8 cellular contexts compared by ENCODE assay signal in genomic region chr5:134226441-134227192, GRCh38.
A peak's percentile ranks its signal among the peaks of the same experiment; 100 is the strongest.
DNase-seq lines count a peak whose midpoint lies in the region; ATAC-seq lines count a peak whose summit lies in the region.

No MANE protein-coding gene starts in this region.

- peak overlapping the region; percentile 98 for H3K27ac ChIP-seq in effector memory CD4-positive, alpha-beta T cell (ENCODE audit: insufficient read depth, low read length, poor library complexity, severe bottlenecking)

- peaks cover 14% of the 10 kb centered on the region for H3K4me1 ChIP-seq in effector memory CD4-positive, alpha-beta T cell (ENCODE audit: control insufficient read depth, insufficient read depth, low read length, poor library complexity, severe bottlenecking)
- H3K4me1 ChIP-seq in mucosa of stomach (ENCODE audit: control insufficient read depth, insufficient read depth, low read length), result peaks cover 28% of the 10 kb centered on the region

- ATAC-seq in HG03064 (IDR thresholded peaks at IDR 0.05; ENCODE audit: low read depth, unreplicated experiment) (peak; percentile 24), HG03095 (IDR thresholded peaks at IDR 0.05; ENCODE audit: unreplicated experiment) (no peak)

- DNase-seq in SHP77 (lab: John Stamatoyannopoulos, UW), result peak; percentile 37 to 46
- DNase-seq in SHP77 treated with DMSO at 0.1 percent for 48 hours (lab: John Stamatoyannopoulos, UW), result no peak
- DNase-seq in effector memory CD4-positive, alpha-beta T cell, result peak in 2 of 3 donors; percentile 84 to 90
- DNase-seq in 8988T, result no peak

- H3K9me3 Mint-ChIP-seq in T-helper 1 cell treated with Interleukin-12 subunit alpha and Interleukin-12 subunit beta and Interleukin-4 antibody, amounts not matched to agents 30 μg/mL and 1 μg/mL, for 36 hours, result no peaks in the 10 kb centered on the region

- no peaks in the 10 kb centered on the region for H3K36me3 ChIP-seq in effector memory CD4-positive, alpha-beta T cell (ENCODE audit: control insufficient read depth, insufficient read depth, low read length)
- no peaks in the 10 kb centered on the region for H3K36me3 ChIP-seq in mucosa of stomach (ENCODE audit: control insufficient read depth, insufficient read depth, low read length)

- peak overlapping the region; percentile 97 for H3K4me3 ChIP-seq in effector memory CD4-positive, alpha-beta T cell (ENCODE audit: insufficient read depth, low read depth, low read length, poor library complexity, severe bottlenecking)
- H3K4me3 ChIP-seq in mucosa of stomach (ENCODE audit: low read length), result peak overlapping the region; percentile 76

- peaks cover 15% of the 10 kb centered on the region for H3K36me3 Mint-ChIP-seq in T-helper 1 cell treated with Interleukin-12 subunit alpha and Interleukin-12 subunit beta and Interleukin-4 antibody, amounts not matched to agents 30 μg/mL and 1 μg/mL, for 36 hours (ENCODE audit: low read depth)

- peak overlapping the region; percentile 95 for H3K27ac Mint-ChIP-seq in T-helper 1 cell treated with Interleukin-12 subunit alpha and Interleukin-12 subunit beta and Interleukin-4 antibody, amounts not matched to agents 30 μg/mL and 1 μg/mL, for 36 hours

- no peaks in the 10 kb centered on the region for H3K9me3 ChIP-seq in effector memory CD4-positive, alpha-beta T cell (ENCODE audit: control insufficient read depth, low read length)
- H3K9me3 ChIP-seq in mucosa of stomach (ENCODE audit: control insufficient read depth, low read length), result no peaks in the 10 kb centered on the region

- H3K9ac ChIP-seq in mucosa of stomach (ENCODE audit: low read length), result peak overlapping the region; percentile 99

- H3K4me3 Mint-ChIP-seq in T-helper 1 cell treated with Interleukin-12 subunit alpha and Interleukin-12 subunit beta and Interleukin-4 antibody, amounts not matched to agents 30 μg/mL and 1 μg/mL, for 36 hours, result peak overlapping the region; percentile 85

- H3K4me1 Mint-ChIP-seq in T-helper 1 cell treated with Interleukin-12 subunit alpha and Interleukin-12 subunit beta and Interleukin-4 antibody, amounts not matched to agents 30 μg/mL and 1 μg/mL, for 36 hours (ENCODE audit: low read depth), result peaks cover 39% of the 10 kb centered on the region

- H3K27me3 Mint-ChIP-seq in T-helper 1 cell treated with Interleukin-12 subunit alpha and Interleukin-12 subunit beta and Interleukin-4 antibody, amounts not matched to agents 30 μg/mL and 1 μg/mL, for 36 hours (ENCODE audit: low read depth), result no peaks in the 10 kb centered on the region

- no peaks in the 10 kb centered on the region for H3K27me3 ChIP-seq in effector memory CD4-positive, alpha-beta T cell (replicated peaks; ENCODE audit: control insufficient read depth, insufficient read depth, low read length, poor library complexity, severe bottlenecking)
- H3K27me3 ChIP-seq in mucosa of stomach (ENCODE audit: control insufficient read depth, insufficient read depth, low read length), result no peaks in the 10 kb centered on the region

Comparison
In these comparisons a context has a peak if more than half of its experiments do, and no peak if none do; other contexts are left out.
1. DNase-seq: peak in SHP77 (2 of 2) and effector memory CD4-positive, alpha-beta T cell (2 of 3); none in SHP77 treated with DMSO at 0.1 percent for 48 hours (single experiment) and 8988T (single experiment).